20 cellular contexts compared by ENCODE assay signal in the genomic region with DNA sequence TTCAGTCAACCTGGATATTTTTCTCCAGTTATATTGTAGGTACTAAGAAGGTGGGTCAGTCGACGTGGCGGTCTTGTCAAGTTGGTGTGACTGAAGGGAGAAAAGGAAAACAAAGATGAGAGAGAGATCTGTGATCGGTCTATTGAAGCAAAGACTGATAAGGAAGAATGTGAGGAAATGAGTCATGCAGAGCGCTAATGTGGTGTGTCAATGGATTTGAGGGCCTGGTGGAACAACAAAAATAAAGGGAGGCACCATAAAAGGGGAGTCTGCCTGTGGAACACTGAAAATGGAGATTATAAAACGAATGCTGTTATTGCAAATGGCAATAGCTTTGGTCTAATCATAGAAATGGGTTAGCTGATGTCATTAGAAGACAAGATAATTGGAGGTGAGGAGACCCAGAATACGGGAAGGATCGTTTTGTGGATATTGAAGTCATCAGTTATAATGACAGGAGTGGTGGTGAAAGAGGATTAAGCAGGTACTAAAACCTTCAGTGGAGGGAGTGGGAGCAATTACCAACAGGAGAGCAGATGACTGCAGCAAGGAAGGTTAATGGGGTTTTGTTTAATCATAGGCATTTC.
DNase-seq lines count a peak whose midpoint lies in the region; TF ChIP-seq lines count a peak whose summit lies in the region.
"Had no signal": no experiment of that assay in that cellular context is flagged by ENCODE, and none has a peak within 500 bp of the region (broad histone marks: within the 10 kb centered on the region; RNA-seq: fewer than 3 reads in every experiment).

No MANE protein-coding gene starts in this region.

- CTCF ChIA-PET in activated naive CD4-positive, alpha-beta T cell treated with anti-CD3 and anti-CD28 coated beads for 36 hours (lab: Charles Lee) = no interaction called here

- no peaks in the 10 kb centered on the region for H3K27me3 Mint-ChIP-seq in activated naive CD4-positive, alpha-beta T cell treated with anti-CD3 and anti-CD28 coated beads for 36 hours (ENCODE audit: low read depth)
- H3K27me3 Mint-ChIP-seq: activated naive CD8-positive, alpha-beta T cell treated with anti-CD3 and anti-CD28 coated beads for 36 hours; T-helper 17 cell had no signal

- no peak overlapping the region for H3K27ac Mint-ChIP-seq in activated naive CD4-positive, alpha-beta T cell treated with anti-CD3 and anti-CD28 coated beads for 36 hours
- H3K27ac Mint-ChIP-seq: activated naive CD8-positive, alpha-beta T cell treated with anti-CD3 and anti-CD28 coated beads for 36 hours; neural progenitor cell; T-helper 17 cell had no signal

- TF ChIP-seq POLR2A in esophagus squamous epithelium (IDR thresholded peaks at IDR 0.05) = no peak

- H3K9me3 ChIP-seq in esophagus squamous epithelium = no peaks in the 10 kb centered on the region
- H3K9me3 ChIP-seq: BLaER1 treated with 17β-estradiol and CSF1 and Interleukin-3, amounts not matched to agents 10 nM and 100 nM; MG63; right atrium auricular region; thoracic aorta had no signal

- no peaks in the 10 kb centered on the region for H3K36me3 Mint-ChIP-seq in activated naive CD4-positive, alpha-beta T cell treated with anti-CD3 and anti-CD28 coated beads for 36 hours (ENCODE audit: low read depth)
- H3K36me3 Mint-ChIP-seq: activated naive CD8-positive, alpha-beta T cell treated with anti-CD3 and anti-CD28 coated beads for 36 hours; neural progenitor cell had no signal

- WGBS in esophagus squamous epithelium, 2 donors = 61 to 67% methylated on average over 8 of the region's 8 CpGs

- no peak overlapping the region for H3K4me3 ChIP-seq in esophagus squamous epithelium
- H3K4me3 ChIP-seq: BLaER1 treated with 17β-estradiol and CSF1 and Interleukin-3, amounts not matched to agents 10 nM and 100 nM; MG63; neural progenitor cell; right atrium auricular region; thoracic aorta had no signal

- no peak for TF ChIP-seq CTCF in esophagus squamous epithelium (IDR thresholded peaks at IDR 0.05)

- DNase-seq in NCI-H1417 (lab: John Stamatoyannopoulos, UW) (peak in 2 of 3 experiments; percentile 31 to 34), NCI-H1417 treated with DMSO at 0.1 percent for 48 hours (lab: John Stamatoyannopoulos, UW) (no peak), SK-N-DZ (ENCODE audit: low spot score) (peak; percentile 98), glomerular endothelial cell (ENCODE audit: extremely low read depth, low read depth, low spot score) (peak; percentile 10), renal cortical epithelial cell (ENCODE audit: low read depth) (peak; percentile 43), esophagus squamous epithelium (lab: John Stamatoyannopoulos, UW) (no peak), DMS79 treated with DMSO at 0.1 percent for 48 hours (lab: John Stamatoyannopoulos, UW) (no peak)
- DNase-seq in activated naive CD4-positive, alpha-beta T cell treated with anti-CD3 and anti-CD28 coated beads for 36 hours = no peak
- DNase-seq: 8988T; activated CD8-positive, alpha-beta memory T cell treated with anti-CD3 and anti-CD28 coated beads for 24 hours; activated naive CD8-positive, alpha-beta T cell treated with anti-CD3 and anti-CD28 coated beads for 36 hours; head of caudate nucleus; MG63; NCI-H1930; SHP77 treated with DMSO at 0.1 percent for 48 hours; T-helper 17 cell had no signal

- no peak overlapping the region for H3K27ac ChIP-seq in esophagus squamous epithelium
- H3K27ac ChIP-seq: BLaER1 treated with 17β-estradiol and CSF1 and Interleukin-3, amounts not matched to agents 10 nM and 100 nM; neural progenitor cell; right atrium auricular region; thoracic aorta had no signal

- H3K36me3 ChIP-seq in esophagus squamous epithelium = no peaks in the 10 kb centered on the region
- H3K36me3 ChIP-seq: BLaER1 treated with 17β-estradiol and CSF1 and Interleukin-3, amounts not matched to agents 10 nM and 100 nM; MG63; neural progenitor cell; right atrium auricular region; thoracic aorta had no signal

- H3K4me1 ChIP-seq in esophagus squamous epithelium = no peaks in the 10 kb centered on the region
- H3K4me1 ChIP-seq: neural progenitor cell, right atrium auricular region had no signal

- H3K4me1 Mint-ChIP-seq in activated naive CD4-positive, alpha-beta T cell treated with anti-CD3 and anti-CD28 coated beads for 36 hours (ENCODE audit: low read depth) = no peaks in the 10 kb centered on the region
- H3K4me1 Mint-ChIP-seq: activated naive CD8-positive, alpha-beta T cell treated with anti-CD3 and anti-CD28 coated beads for 36 hours; neural progenitor cell; T-helper 17 cell had no signal

- H3K9me3 Mint-ChIP-seq in activated naive CD4-positive, alpha-beta T cell treated with anti-CD3 and anti-CD28 coated beads for 36 hours = no peaks in the 10 kb centered on the region
- H3K9me3 Mint-ChIP-seq: neural progenitor cell had no signal

- no peak overlapping the region for H3K4me3 Mint-ChIP-seq in activated naive CD4-positive, alpha-beta T cell treated with anti-CD3 and anti-CD28 coated beads for 36 hours
- H3K4me3 Mint-ChIP-seq: activated naive CD8-positive, alpha-beta T cell treated with anti-CD3 and anti-CD28 coated beads for 36 hours; neural progenitor cell; T-helper 17 cell had no signal

- intact Hi-C loops in activated naive CD4-positive, alpha-beta T cell treated with anti-CD3 and anti-CD28 coated beads for 36 hours (cut with micrococcal nuclease) = no loop called here
- intact Hi-C loops in esophagus squamous epithelium (cut with DNase I) = no loop called here

- H3K27me3 ChIP-seq in esophagus squamous epithelium = no peaks in the 10 kb centered on the region
- H3K27me3 ChIP-seq: BLaER1 treated with 17β-estradiol and CSF1 and Interleukin-3, amounts not matched to agents 10 nM and 100 nM; MG63; neural progenitor cell; right atrium auricular region had no signal

Comparison
In these comparisons a context has a peak if more than half of its experiments do, and no peak if none do; other contexts are left out.
1. DNase-seq: peak in NCI-H1417 (2 of 3), SK-N-DZ (single experiment), glomerular endothelial cell (single experiment) and renal cortical epithelial cell (single experiment); none in NCI-H1417 treated with DMSO at 0.1 percent for 48 hours (single experiment), activated naive CD4-positive, alpha-beta T cell treated with anti-CD3 and anti-CD28 coated beads for 36 hours (single experiment), esophagus squamous epithelium (single experiment) and DMS79 treated with DMSO at 0.1 percent for 48 hours (single experiment).